Comparison of ENCODE assay signal across 15 cellular contexts in genomic region chr20:10985536-10985935, GRCh38.
DNase-seq lines count a peak whose midpoint lies in the region; ATAC-seq and TF ChIP-seq lines count a peak whose summit lies in the region.
"Had no signal": no experiment of that assay in that cellular context is flagged by ENCODE, and none has a peak within 500 bp of the region (broad histone marks: within the 10 kb centered on the region; RNA-seq: fewer than 3 reads in every experiment).

No MANE protein-coding gene starts in this region.

- TF ChIP-seq CTCF in GM13976 (IDR thresholded peaks at IDR 0.05; ENCODE audit: borderline replicate concordance, control extremely low read depth, extremely low read depth, insufficient read depth, missing control alignments), result no peak

- H3K4me1 ChIP-seq in adipocyte (ENCODE audit: control insufficient read depth, insufficient read depth, low read length), result peaks cover 24% of the 10 kb centered on the region
- H3K4me1 ChIP-seq: parathyroid adenoma had no signal

- no peaks in the 10 kb centered on the region for H3K27me3 ChIP-seq in adipocyte (replicated peaks; ENCODE audit: control insufficient read depth, insufficient read depth, low read length)

- no peaks in the 10 kb centered on the region for H3K9me3 ChIP-seq in adipocyte (ENCODE audit: control insufficient read depth, low read length)

- no peaks in the 10 kb centered on the region for H3K36me3 ChIP-seq in adipocyte (ENCODE audit: control insufficient read depth, insufficient read depth, low read length, severe bottlenecking)

- ATAC-seq in sciatic nerve (peak; percentile 89), GM19467 (IDR thresholded peaks at IDR 0.05; ENCODE audit: unreplicated experiment) (no peak)
- ATAC-seq: stimulated activated naive CD8-positive, alpha-beta T cell treated with anti-CD3 and anti-CD28 coated beads, Interleukin-15, amount 100 ng/mL, for 72 hours had no signal

- intact Hi-C loops in sciatic nerve (cut with DNase I), result no loop called here

- in situ Hi-C loops in GM13976 (cut with MboI; ENCODE audit: low sequenced_read_pairs, unreplicated experiment), result no loop called here

- DNase-seq in EL (peak; percentile 54), adipocyte (ENCODE audit: low read depth) (peak; percentile 41), fibroblast of peridontal ligament (ENCODE audit: extremely low read depth) (peak; percentile 86), sciatic nerve (ENCODE audit: low spot score) (no peak), NK-92 (lab: John Stamatoyannopoulos, UW; ENCODE audit: unreplicated experiment) (no peak), superior temporal gyrus (ENCODE audit: extremely low spot score) (no peak), GM13976 (ENCODE audit: low spot score) (no peak)
- DNase-seq: activated B cell treated with CpG ODN at 0.5 μM for 24 hours; GOT3; NCI-H1105; NCI-H524 treated with DMSO at 0.1 percent for 48 hours; stimulated activated CD4-positive, alpha-beta T cell treated with anti-CD3 and anti-CD28 coated beads, Interleukin-4, amount 100 ng/mL, for 4 hours; stimulated activated naive CD8-positive, alpha-beta T cell treated with anti-CD3 and anti-CD28 coated beads, Interleukin-15, amount 100 ng/mL, for 72 hours had no signal

- peak overlapping the region; percentile 4 for H3K4me3 ChIP-seq in adipocyte (ENCODE audit: low read length)

- H3K9ac ChIP-seq in adipocyte (ENCODE audit: low read length), result no peak overlapping the region
- H3K9ac ChIP-seq: parathyroid adenoma had no signal

Comparison
In these comparisons a context has a peak if more than half of its experiments do, and no peak if none do; other contexts are left out.
1. DNase-seq: peak in EL (single experiment), adipocyte (single experiment) and fibroblast of peridontal ligament (single experiment); none in sciatic nerve (single experiment), NK-92 (single experiment), superior temporal gyrus (single experiment) and GM13976 (single experiment).